Comparison of ENCODE assay signal across 8 cellular contexts in the genomic region with DNA sequence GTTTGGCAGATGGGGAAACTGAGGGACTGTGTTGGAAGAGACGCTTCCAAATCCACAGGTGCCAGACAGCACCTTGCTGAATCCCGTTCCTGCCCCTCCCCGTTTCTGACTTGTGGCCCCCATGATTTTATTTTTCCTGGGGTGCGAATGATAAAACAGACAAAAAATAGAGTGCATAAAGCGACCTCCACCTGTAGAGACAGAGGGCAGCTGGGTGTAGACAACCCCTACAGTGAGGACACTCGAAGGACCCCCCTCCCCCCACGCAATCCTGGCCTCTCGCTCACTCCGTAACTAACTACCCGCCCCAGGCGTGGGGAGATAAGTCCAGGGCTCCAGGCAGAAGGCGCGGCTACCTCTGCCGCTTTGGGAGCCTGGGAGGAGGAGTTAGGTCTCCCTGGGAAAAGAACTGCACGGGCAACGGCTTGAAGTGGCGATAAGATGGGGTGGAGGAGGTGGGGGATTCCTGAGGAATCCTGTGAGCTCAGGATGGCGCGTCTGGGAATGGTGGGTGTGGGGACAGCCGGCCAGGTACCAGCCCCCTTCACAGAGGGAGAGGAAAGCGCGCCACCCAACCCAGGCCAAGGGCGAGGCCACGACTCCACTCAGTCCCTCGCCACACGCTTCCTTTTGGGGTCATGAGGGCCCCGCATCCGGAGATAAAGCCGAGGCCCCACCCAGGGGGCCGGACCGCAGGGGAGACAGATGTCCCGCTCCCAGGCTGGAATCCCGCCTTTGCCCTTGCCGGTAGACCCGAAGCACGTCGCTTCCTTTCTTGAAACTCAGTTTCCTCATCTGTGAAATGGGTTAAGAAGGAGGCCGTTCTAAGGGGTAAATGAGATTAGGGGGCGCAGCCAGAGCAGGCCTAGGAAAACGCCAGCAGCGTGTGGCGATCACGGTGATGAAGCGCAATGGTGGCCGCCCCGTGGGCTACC. TPM values are rescaled to one million over a fixed set of nuclear protein-coding genes. Genes with fewer than 3 reads are reported as not detected.
DNase-seq lines count a peak whose midpoint lies in the region; ATAC-seq and TF ChIP-seq lines count a peak whose summit lies in the region.

No MANE protein-coding gene starts in this region.

- H3K36me3 ChIP-seq in neutrophil, result peaks cover 50% of the 10 kb centered on the region

- POLR2A ChIA-PET in activated CD4-positive, alpha-beta T cell treated with anti-CD3 and anti-CD28 coated beads for 36 hours (lab: Charles Lee), result interaction anchor here (0.7 kb wide), 1 partner anchor 128 kb away, joined by 4 read pairs; a partner anchor contains a TSS

- CTCF ChIA-PET in activated CD4-positive, alpha-beta T cell treated with anti-CD3 and anti-CD28 coated beads for 36 hours (lab: Charles Lee), result interaction anchor here (1.0 to 4.2 kb wide), 2 partner anchors 96 to 128 kb away, joined by 6 to 20 read pairs; a partner anchor contains a TSS

- H3K4me1 Mint-ChIP-seq in activated CD4-positive, alpha-beta T cell treated with anti-CD3 and anti-CD28 coated beads for 36 hours, result peaks cover 34% of the 10 kb centered on the region

- ATAC-seq in activated CD4-positive, alpha-beta T cell treated with anti-CD3 and anti-CD28 coated beads for 36 hours, result peak; percentile 13
- peak; percentile 28 for ATAC-seq in HG03066 (IDR thresholded peaks at IDR 0.05; ENCODE audit: low read depth, unreplicated experiment)
- ATAC-seq in HG02588 (IDR thresholded peaks at IDR 0.05; ENCODE audit: unreplicated experiment), result no peak

- H3K4me1 ChIP-seq in neutrophil (ENCODE audit: control insufficient read depth in 1 of 2, insufficient read depth in 1 of 2, low read depth in 1 of 2, low read length in 1 of 2), result peaks cover 71 to 78% of the 10 kb centered on the region in 2 experiments

- DNase-seq in activated CD4-positive, alpha-beta T cell treated with anti-CD3 and anti-CD28 coated beads for 36 hours, result peak; percentile 68
- no peak for DNase-seq in activated CD4-positive, alpha-beta T cell treated with anti-CD3 and anti-CD28 coated beads, Interleukin-2, amount 50 U/mL, for 4 hours
- DNase-seq in NOMO-1 treated with dmso at 0.1 percent for 144 hours (lab: John Stamatoyannopoulos, UW; ENCODE audit: unreplicated experiment) (peak; percentile 66), germinal center (ENCODE audit: low spot score) (peak; percentile 45)
- DNase-seq in activated effector memory CD4-positive, alpha-beta T cell treated with anti-CD3 and anti-CD28 coated beads, Interleukin-2, amount 50 U/mL, for 16 hours, result peak; percentile 84

- H3K27me3 Mint-ChIP-seq in activated CD4-positive, alpha-beta T cell treated with anti-CD3 and anti-CD28 coated beads for 36 hours, result peaks cover 6% of the 10 kb centered on the region

- H3K4me3 Mint-ChIP-seq in activated CD4-positive, alpha-beta T cell treated with anti-CD3 and anti-CD28 coated beads for 36 hours, result peak overlapping the region; percentile 85

- H3K27ac ChIP-seq in neutrophil, result peak overlapping the region; percentile 99

- H3K36me3 Mint-ChIP-seq in activated CD4-positive, alpha-beta T cell treated with anti-CD3 and anti-CD28 coated beads for 36 hours (ENCODE audit: low read depth), result peaks cover 7% of the 10 kb centered on the region

- peak overlapping the region; percentile 94 to 97 for H3K4me3 ChIP-seq in neutrophil (ENCODE audit: low read depth in 1 of 2, low read length in 1 of 2)

- peaks cover 3% of the 10 kb centered on the region for H3K9me3 ChIP-seq in neutrophil

- H3K27ac Mint-ChIP-seq in activated CD4-positive, alpha-beta T cell treated with anti-CD3 and anti-CD28 coated beads for 36 hours, result peak overlapping the region; percentile 92

- intact Hi-C loops in activated CD4-positive, alpha-beta T cell treated with anti-CD3 and anti-CD28 coated beads for 36 hours (cut with DNase I, micrococcal nuclease), result loop anchor here (2.0 to 5.0 kb wide), 6 partner anchors 40 to 1985 kb away; a partner anchor contains a TSS

- no peaks in the 10 kb centered on the region for H3K9me3 Mint-ChIP-seq in activated CD4-positive, alpha-beta T cell treated with anti-CD3 and anti-CD28 coated beads for 36 hours (ENCODE audit: low read depth)

- no peak for TF ChIP-seq CTCF in neutrophil (IDR thresholded peaks at IDR 0.05)

- H3K27me3 ChIP-seq in neutrophil, result no peaks in the 10 kb centered on the region

RNA-seq across cellular contexts. Expression of a gene that starts 1.9 kb away (rescaled TPM):
- 10 to 100 TPM; 57.7 to 65.4 TPM for total RNA-seq in activated CD4-positive, alpha-beta T cell treated with anti-CD3 and anti-CD28 coated beads for 36 hours

RNA-seq across cellular contexts. Expression of a gene that starts 15.7 kb away (rescaled TPM):
- total RNA-seq in activated CD4-positive, alpha-beta T cell treated with anti-CD3 and anti-CD28 coated beads for 36 hours, result under 1 TPM; 0.05 to 0.09 TPM

RNA-seq across cellular contexts. Expression of a gene that starts 21.2 kb away (rescaled TPM):
- not detected for total RNA-seq in activated CD4-positive, alpha-beta T cell treated with anti-CD3 and anti-CD28 coated beads for 36 hours

RNA-seq across cellular contexts. Expression of a gene that starts 41.1 kb away (rescaled TPM):
- total RNA-seq in activated CD4-positive, alpha-beta T cell treated with anti-CD3 and anti-CD28 coated beads for 36 hours, result not detected

Comparison
In these comparisons a context has a peak if more than half of its experiments do, and no peak if none do; other contexts are left out.
1. DNase-seq: peak in activated CD4-positive, alpha-beta T cell treated with anti-CD3 and anti-CD28 coated beads for 36 hours (single experiment), NOMO-1 treated with dmso at 0.1 percent for 144 hours (single experiment), activated effector memory CD4-positive, alpha-beta T cell treated with anti-CD3 and anti-CD28 coated beads, Interleukin-2, amount 50 U/mL, for 16 hours (single experiment) and germinal center (single experiment); none in activated CD4-positive, alpha-beta T cell treated with anti-CD3 and anti-CD28 coated beads, Interleukin-2, amount 50 U/mL, for 4 hours (0 of 2).